Comparison of ENCODE assay signal across 8 cellular contexts in the genomic region with DNA sequence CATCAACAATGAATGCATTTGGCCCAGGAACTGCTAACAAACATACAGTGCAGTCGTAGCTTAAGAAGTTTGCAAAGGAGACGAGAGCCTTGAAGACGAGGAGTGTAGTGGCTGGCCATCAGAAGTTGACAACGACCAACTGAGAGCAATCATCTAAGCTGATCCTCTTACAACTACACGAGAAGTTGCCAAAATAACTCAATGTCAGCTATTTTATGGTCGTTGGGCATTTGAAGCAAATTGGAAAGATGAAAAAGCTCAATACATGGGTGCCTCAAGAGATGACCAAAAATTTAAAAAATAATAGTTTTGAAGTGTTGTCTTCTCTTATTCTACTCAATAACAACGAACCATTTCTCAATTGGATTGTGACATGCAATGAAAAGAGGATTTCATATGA.
"Had no signal": no experiment of that assay in that cellular context is flagged by ENCODE, and none has a peak within 500 bp of the region (broad histone marks: within the 10 kb centered on the region; RNA-seq: fewer than 3 reads in every experiment).

No MANE protein-coding gene starts in this region.

- H3K4me3 ChIP-seq: GM23248, K562 had no signal

- H3K27ac Mint-ChIP-seq: H9 had no signal

- H3K27ac ChIP-seq: GM23248 had no signal

- H3K4me1 Mint-ChIP-seq: H9 had no signal

- DNase-seq: GM23248, GOT3, H9, HCEC 1CT, KG1 had no signal

- H3K9ac ChIP-seq: GM23248 had no signal

- H3K4me3 Mint-ChIP-seq: H9 had no signal

- H2AFZ ChIP-seq: GM23248 had no signal

- FAIRE-seq: H54, HTR-8/SVneo, K562 had no signal

- H3K9me3 Mint-ChIP-seq: H9 had no signal

- ATAC-seq: K562 had no signal
